In genomic region chrX:120672389-120672788, GRCh38 we compare ENCODE assay signal across 1 cellular context.
TF ChIP-seq lines count a peak whose summit lies in the region.

No MANE protein-coding gene starts in this region.

TF ChIP-seq in WTC11, 78 proteins besides CTCF, POLR2A, EP300 and RAD21 (continued from another document):
- TF ChIP-seq, protein P1, sequence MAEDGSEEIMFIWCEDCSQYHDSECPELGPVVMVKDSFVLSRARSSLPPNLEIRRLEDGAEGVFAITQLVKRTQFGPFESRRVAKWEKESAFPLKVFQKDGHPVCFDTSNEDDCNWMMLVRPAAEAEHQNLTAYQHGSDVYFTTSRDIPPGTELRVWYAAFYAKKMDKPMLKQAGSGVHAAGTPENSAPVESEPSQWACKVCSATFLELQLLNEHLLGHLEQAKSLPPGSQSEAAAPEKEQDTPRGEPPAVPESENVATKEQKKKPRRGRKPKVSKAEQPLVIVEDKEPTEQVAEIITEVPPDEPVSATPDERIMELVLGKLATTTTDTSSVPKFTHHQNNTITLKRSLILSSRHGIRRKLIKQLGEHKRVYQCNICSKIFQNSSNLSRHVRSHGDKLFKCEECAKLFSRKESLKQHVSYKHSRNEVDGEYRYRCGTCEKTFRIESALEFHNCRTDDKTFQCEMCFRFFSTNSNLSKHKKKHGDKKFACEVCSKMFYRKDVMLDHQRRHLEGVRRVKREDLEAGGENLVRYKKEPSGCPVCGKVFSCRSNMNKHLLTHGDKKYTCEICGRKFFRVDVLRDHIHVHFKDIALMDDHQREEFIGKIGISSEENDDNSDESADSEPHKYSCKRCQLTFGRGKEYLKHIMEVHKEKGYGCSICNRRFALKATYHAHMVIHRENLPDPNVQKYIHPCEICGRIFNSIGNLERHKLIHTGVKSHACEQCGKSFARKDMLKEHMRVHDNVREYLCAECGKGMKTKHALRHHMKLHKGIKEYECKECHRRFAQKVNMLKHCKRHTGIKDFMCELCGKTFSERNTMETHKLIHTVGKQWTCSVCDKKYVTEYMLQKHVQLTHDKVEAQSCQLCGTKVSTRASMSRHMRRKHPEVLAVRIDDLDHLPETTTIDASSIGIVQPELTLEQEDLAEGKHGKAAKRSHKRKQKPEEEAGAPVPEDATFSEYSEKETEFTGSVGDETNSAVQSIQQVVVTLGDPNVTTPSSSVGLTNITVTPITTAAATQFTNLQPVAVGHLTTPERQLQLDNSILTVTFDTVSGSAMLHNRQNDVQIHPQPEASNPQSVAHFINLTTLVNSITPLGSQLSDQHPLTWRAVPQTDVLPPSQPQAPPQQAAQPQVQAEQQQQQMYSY (CRISPR knock-in tag; IDR thresholded peaks at IDR 0.05), result no peak
- no peak for TF ChIP-seq GRHL2 (CRISPR knock-in tag; IDR thresholded peaks at IDR 0.05; ENCODE audit: insufficient replicate concordance, severe bottlenecking)
